Comparison of ENCODE assay signal across 2 cellular contexts in the genomic region with DNA sequence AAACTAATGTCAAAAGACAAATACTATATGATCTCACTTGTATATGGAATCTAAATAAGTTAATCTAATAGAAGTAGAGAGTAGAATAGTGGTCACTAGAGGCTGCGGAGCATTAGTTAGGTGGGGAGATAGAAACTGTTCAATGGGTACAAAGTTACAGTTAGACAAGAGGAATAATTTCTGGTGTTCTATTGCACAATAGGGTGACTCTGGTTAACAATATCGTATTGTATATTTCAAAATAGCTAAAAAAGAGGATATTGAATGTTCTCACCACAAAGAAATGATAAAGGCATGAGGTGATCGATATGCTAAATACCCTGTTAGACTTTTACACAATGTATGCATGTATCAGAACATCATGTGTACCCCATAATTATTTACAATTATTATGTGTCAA.
TF ChIP-seq lines count a peak whose summit lies in the region.

No MANE protein-coding gene starts in this region.

TF ChIP-seq in HepG2, 621 proteins besides CTCF, POLR2A, EP300 and RAD21:
- TF ChIP-seq ZNF441 (CRISPR knock-in tag; IDR thresholded peaks at IDR 0.05; ENCODE audit: borderline replicate concordance) (no peak), CEBPB (IDR thresholded peaks at IDR 0.05; ENCODE audit: borderline replicate concordance, low read depth, low read length) (peak; percentile 69)

TF ChIP-seq in endothelial cell of umbilical vein, 7 proteins besides CTCF, POLR2A, EP300 and RAD21:
- TF ChIP-seq JUN (IDR thresholded peaks at IDR 0.05; ENCODE audit: borderline replicate concordance, insufficient read depth, insufficient read length, low read depth), result no peak
- no peak for TF ChIP-seq POLR2AphosphoS5 (IDR thresholded peaks at IDR 0.05; ENCODE audit: insufficient read depth, low read depth, low read length)
- no peak for TF ChIP-seq GATA2 (IDR thresholded peaks at IDR 0.05; ENCODE audit: insufficient read depth, insufficient read length, low read depth, low read length)
- no peak for TF ChIP-seq EZH2 (IDR thresholded peaks at IDR 0.05; ENCODE audit: borderline replicate concordance, low read depth, low read length, severe bottlenecking)
- TF ChIP-seq FOS (IDR thresholded peaks at IDR 0.05; ENCODE audit: borderline replicate concordance, insufficient read depth, low read length), result no peak
